Comparison of ENCODE assay signal across 8 cellular contexts in the genomic region with DNA sequence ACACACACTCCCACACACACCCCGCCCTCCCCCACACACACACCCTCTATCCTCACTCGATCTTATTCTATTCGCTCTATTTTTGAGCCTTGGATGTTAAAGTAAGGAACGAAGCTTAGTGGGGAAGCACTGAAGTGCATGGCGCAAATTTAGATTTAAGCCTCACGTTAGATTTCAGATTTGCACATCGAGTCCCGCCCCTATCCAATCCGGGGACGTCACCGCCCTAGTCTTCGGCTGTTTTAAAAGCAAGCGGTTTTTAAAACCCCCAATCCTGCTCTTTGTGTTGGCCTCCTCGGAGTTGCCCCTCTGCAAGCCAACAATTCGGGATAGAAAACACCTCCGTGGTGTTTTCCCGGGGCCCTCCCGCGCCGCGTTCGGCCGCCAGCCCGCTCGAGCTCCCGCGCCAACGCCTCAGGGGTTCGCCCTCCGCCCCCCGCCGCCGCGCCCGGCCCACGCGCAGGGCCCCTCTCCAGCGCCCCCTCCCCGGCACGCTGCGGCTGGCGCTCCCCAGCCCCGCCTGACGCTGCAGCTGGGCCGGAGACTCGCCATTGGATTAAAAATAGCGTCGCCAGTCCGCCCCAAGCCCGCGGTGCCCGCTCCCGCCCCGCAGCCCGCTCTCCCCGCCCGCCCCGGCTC. TPM values are rescaled to one million over a fixed set of nuclear protein-coding genes. Genes with fewer than 3 reads are reported as not detected.
DNase-seq lines count a peak whose midpoint lies in the region; ATAC-seq and TF ChIP-seq lines count a peak whose summit lies in the region.

A gene with protein sequence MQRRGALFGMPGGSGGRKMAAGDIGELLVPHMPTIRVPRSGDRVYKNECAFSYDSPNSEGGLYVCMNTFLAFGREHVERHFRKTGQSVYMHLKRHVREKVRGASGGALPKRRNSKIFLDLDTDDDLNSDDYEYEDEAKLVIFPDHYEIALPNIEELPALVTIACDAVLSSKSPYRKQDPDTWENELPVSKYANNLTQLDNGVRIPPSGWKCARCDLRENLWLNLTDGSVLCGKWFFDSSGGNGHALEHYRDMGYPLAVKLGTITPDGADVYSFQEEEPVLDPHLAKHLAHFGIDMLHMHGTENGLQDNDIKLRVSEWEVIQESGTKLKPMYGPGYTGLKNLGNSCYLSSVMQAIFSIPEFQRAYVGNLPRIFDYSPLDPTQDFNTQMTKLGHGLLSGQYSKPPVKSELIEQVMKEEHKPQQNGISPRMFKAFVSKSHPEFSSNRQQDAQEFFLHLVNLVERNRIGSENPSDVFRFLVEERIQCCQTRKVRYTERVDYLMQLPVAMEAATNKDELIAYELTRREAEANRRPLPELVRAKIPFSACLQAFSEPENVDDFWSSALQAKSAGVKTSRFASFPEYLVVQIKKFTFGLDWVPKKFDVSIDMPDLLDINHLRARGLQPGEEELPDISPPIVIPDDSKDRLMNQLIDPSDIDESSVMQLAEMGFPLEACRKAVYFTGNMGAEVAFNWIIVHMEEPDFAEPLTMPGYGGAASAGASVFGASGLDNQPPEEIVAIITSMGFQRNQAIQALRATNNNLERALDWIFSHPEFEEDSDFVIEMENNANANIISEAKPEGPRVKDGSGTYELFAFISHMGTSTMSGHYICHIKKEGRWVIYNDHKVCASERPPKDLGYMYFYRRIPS (plus strand): TSS at position 574 of the 639 bp plus-strand sequence. CDS start 186 bp downstream, outside the sequence.

- no peaks in the 10 kb centered on the region for H4K20me1 ChIP-seq in hepatocyte (ENCODE audit: insufficient read depth, poor library complexity, severe bottlenecking)

- DNase-seq in GM13977 (ENCODE audit: low spot score) (peak; percentile 88), NCI-H1092 treated with DMSO at 0.1 percent for 48 hours (lab: John Stamatoyannopoulos, UW) (peak; percentile 77), T-helper 1 cell (peak in 4 of 5 donors; percentile 28 to 72 (median 44)), astrocyte of the cerebellum (ENCODE audit: low read depth) (peak; percentile 63), hepatocyte (ENCODE audit: low spot score) (peak; percentile 84), retina (peak; percentile 87), OCI-M2 (lab: John Stamatoyannopoulos, UW; ENCODE audit: unreplicated experiment) (no peak)

- peak within 1 kb of the TSS; percentile 87 for H3K4me3 ChIP-seq in astrocyte of the cerebellum (ENCODE audit: low read depth, low read length)
- peak within 1 kb of the TSS; percentile 99 for H3K4me3 ChIP-seq in hepatocyte

- in situ Hi-C loops in GM13977 (cut with MboI; ENCODE audit: low pct_unique_long_range_greater_than_20kb, low sequenced_read_pairs, unreplicated experiment): no loop called here
- in situ Hi-C loops in astrocyte of the cerebellum (cut with HindIII; ENCODE audit: low sequenced_read_pairs): no loop called here

- ATAC-seq in HG02642 (IDR thresholded peaks at IDR 0.05; ENCODE audit: poor library complexity, unreplicated experiment): peak; percentile 78

- H3K9me2 ChIP-seq in hepatocyte (replicated peaks; ENCODE audit: insufficient read depth): no peaks in the 10 kb centered on the region

- H3K4me1 ChIP-seq in hepatocyte (ENCODE audit: insufficient read depth): no peaks in the 10 kb centered on the region

- H2AFZ ChIP-seq in hepatocyte: peak within 1 kb of the TSS; percentile 71

- TF ChIP-seq CTCF in GM13977 (IDR thresholded peaks at IDR 0.05; ENCODE audit: extremely low read depth, insufficient read depth, missing control alignments) (peak; percentile 22), astrocyte of the cerebellum (IDR thresholded peaks at IDR 0.05; ENCODE audit: low read depth, low read length, missing control alignments) (peak; percentile 9), hepatocyte (IDR thresholded peaks at IDR 0.05; ENCODE audit: poor library complexity) (no peak)

- WGBS in hepatocyte (ENCODE audit: low lambda C conversion rate, missing lambda C conversion rate): 2% methylated on average over 35 of the region's 58 CpGs

- peak within 1 kb of the TSS; percentile 94 for H3K27ac ChIP-seq in hepatocyte

- H3K4me2 ChIP-seq in hepatocyte: peak within 1 kb of the TSS; percentile 94

- peaks cover 29% of the 10 kb centered on the region for H3K79me2 ChIP-seq in hepatocyte

- no peaks in the 10 kb centered on the region for H3K27me3 ChIP-seq in hepatocyte

- no peaks in the 10 kb centered on the region for H3K9me3 ChIP-seq in hepatocyte (ENCODE audit: low read depth)

- H3K36me3 ChIP-seq in hepatocyte (replicated peaks; ENCODE audit: insufficient read depth, low read depth): no peaks in the 10 kb centered on the region

RNA-seq across cellular contexts. Expression of the gene that starts here (rescaled TPM):
- total RNA-seq in hepatocyte: 9.6 and 13.5 TPM in 2 replicates
- 15.7 and 26.0 TPM in 2 replicates for polyA plus RNA-seq in hepatocyte
